ENCODE assay signal across 1 cellular context in the genomic region with DNA sequence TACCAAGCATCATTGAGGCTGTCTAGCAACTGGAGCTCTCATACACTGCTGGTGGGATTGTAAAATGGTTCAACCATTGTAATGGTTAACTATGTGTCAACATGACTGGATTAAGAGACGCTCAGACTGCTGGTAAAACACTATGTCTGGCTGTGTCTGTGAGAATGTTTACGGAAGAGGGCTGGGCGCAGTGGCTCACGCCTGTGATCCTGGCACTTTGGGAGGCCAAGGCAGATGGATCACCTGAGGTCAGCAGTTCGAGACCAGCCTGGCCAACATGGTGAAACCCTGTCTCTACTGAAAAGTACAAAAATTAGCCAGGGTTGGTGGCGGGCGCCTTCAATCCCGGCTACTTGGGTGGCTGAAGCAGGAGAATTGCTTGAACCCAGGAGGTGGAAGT.
TF ChIP-seq lines count a peak whose summit lies in the region.

No MANE protein-coding gene starts in this region.

TF ChIP-seq in K562, 482 proteins besides CTCF, POLR2A, EP300 and RAD21:
- TF ChIP-seq KLF10 (CRISPR knock-in tag; IDR thresholded peaks at IDR 0.05) (no peak), KAT2B (IDR thresholded peaks at IDR 0.05; ENCODE audit: low read depth, low read length) (no peak), MEF2A (IDR thresholded peaks at IDR 0.05; ENCODE audit: control insufficient read depth, low read depth, low read length) (no peak), ARHGAP35 (IDR thresholded peaks at IDR 0.05; ENCODE audit: partially characterized antibody) (no peak)
- TF ChIP-seq, protein P1, sequence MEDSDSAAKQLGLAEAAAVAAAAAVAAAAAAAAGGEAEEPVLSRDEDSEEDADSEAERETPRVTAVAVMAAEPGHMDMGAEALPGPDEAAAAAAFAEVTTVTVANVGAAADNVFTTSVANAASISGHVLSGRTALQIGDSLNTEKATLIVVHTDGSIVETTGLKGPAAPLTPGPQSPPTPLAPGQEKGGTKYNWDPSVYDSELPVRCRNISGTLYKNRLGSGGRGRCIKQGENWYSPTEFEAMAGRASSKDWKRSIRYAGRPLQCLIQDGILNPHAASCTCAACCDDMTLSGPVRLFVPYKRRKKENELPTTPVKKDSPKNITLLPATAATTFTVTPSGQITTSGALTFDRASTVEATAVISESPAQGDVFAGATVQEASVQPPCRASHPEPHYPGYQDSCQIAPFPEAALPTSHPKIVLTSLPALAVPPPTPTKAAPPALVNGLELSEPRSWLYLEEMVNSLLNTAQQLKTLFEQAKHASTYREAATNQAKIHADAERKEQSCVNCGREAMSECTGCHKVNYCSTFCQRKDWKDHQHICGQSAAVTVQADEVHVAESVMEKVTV (CRISPR knock-in tag; IDR thresholded peaks at IDR 0.05), result no peak
- TF ChIP-seq, protein P2, sequence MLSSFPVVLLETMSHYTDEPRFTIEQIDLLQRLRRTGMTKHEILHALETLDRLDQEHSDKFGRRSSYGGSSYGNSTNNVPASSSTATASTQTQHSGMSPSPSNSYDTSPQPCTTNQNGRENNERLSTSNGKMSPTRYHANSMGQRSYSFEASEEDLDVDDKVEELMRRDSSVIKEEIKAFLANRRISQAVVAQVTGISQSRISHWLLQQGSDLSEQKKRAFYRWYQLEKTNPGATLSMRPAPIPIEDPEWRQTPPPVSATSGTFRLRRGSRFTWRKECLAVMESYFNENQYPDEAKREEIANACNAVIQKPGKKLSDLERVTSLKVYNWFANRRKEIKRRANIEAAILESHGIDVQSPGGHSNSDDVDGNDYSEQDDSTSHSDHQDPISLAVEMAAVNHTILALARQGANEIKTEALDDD (IDR thresholded peaks at IDR 0.05), result peak; percentile 41; the same call in 1 of the 2 replicates
